8 cellular contexts compared by ENCODE assay signal in genomic region chr10:122460891-122461293, GRCh38. TPM values are rescaled to one million over a fixed set of nuclear protein-coding genes. Genes with fewer than 3 reads are reported as not detected.
DNase-seq lines count a peak whose midpoint lies in the region; ATAC-seq and TF ChIP-seq lines count a peak whose summit lies in the region.

No MANE protein-coding gene starts in this region.

- ATAC-seq in HG03108 (IDR thresholded peaks at IDR 0.05; ENCODE audit: unreplicated experiment) (no peak), GM21360 (IDR thresholded peaks at IDR 0.05; ENCODE audit: unreplicated experiment) (no peak)

- intact Hi-C loops in breast epithelium (cut with DNase I; ENCODE audit: low total_unique reads): no loop called here

- no peaks in the 10 kb centered on the region for H3K9me3 Mint-ChIP-seq in HFFc6

- H3K36me3 ChIP-seq in breast epithelium: no peaks in the 10 kb centered on the region
- peaks cover 0 to 2% (median 0%) of the 10 kb centered on the region in 3 donors for H3K36me3 ChIP-seq in skeletal muscle tissue (ENCODE audit: control insufficient read depth in 3 of 3, insufficient read depth in 3 of 3, low read length in 3 of 3)

- H3K27ac ChIP-seq in breast epithelium (peak overlapping the region; percentile 68 to 76), skeletal muscle tissue (ENCODE audit: low read depth, low read length) (no peak overlapping the region)

- in situ Hi-C loops in GM13976 (cut with MboI; ENCODE audit: low sequenced_read_pairs, unreplicated experiment): no loop called here

- no peak overlapping the region for H3K27ac Mint-ChIP-seq in HFFc6

- DNase-seq in HFFc6: no peak
- no peak for DNase-seq in breast epithelium (ENCODE audit: low spot score in 2 of 2)
- peak; percentile 26 for DNase-seq in iPS-NIHi11 (ENCODE audit: low spot score)
- no peak for DNase-seq in stimulated activated CD4-positive, alpha-beta T cell treated with anti-CD3 and anti-CD28 coated beads, Interleukin-2, amount 100 ng/mL, for 48 hours
- no peak for DNase-seq in GM13976 (ENCODE audit: low spot score)

- H3K9ac ChIP-seq in skeletal muscle tissue (ENCODE audit: low read depth in 1 of 3, low read length in 3 of 3): peak overlapping the region; percentile 43 to 77 (median 50)

- peak overlapping the region; percentile 56; the same call in 1 of the 2 replicates for H3K4me3 Mint-ChIP-seq in HFFc6

- H3K27me3 ChIP-seq in breast epithelium: no peaks in the 10 kb centered on the region
- H3K27me3 ChIP-seq in skeletal muscle tissue (ENCODE audit: control insufficient read depth in 3 of 3, insufficient read depth in 3 of 3, low read length in 3 of 3): peaks cover 4 to 8% (median 5%) of the 10 kb centered on the region in 3 donors

- H3K9me3 ChIP-seq in breast epithelium (no peaks in the 10 kb centered on the region), skeletal muscle tissue (ENCODE audit: control insufficient read depth in 3 of 3, low read length in 3 of 3) (no peaks in the 10 kb centered on the region)

- TF ChIP-seq CTCF in HFFc6 (IDR thresholded peaks at IDR 0.05) (no peak), breast epithelium (IDR thresholded peaks at IDR 0.05) (no peak), GM13976 (IDR thresholded peaks at IDR 0.05; ENCODE audit: borderline replicate concordance, control extremely low read depth, extremely low read depth, insufficient read depth, missing control alignments) (no peak)

- no peak for TF ChIP-seq POLR2A in breast epithelium (IDR thresholded peaks at IDR 0.05)

- peaks cover 4 to 6% of the 10 kb centered on the region in 2 donors for H3K4me1 ChIP-seq in breast epithelium
- H3K4me1 ChIP-seq in skeletal muscle tissue (ENCODE audit: control insufficient read depth in 3 of 3, insufficient read depth in 3 of 3, low read length in 3 of 3): peaks cover 32 to 44% (median 41%) of the 10 kb centered on the region in 3 donors

- peaks cover 18% of the 10 kb centered on the region for H3K4me1 Mint-ChIP-seq in HFFc6 (ENCODE audit: low read depth)

- peaks cover 7% of the 10 kb centered on the region; the same call in 1 of the 2 replicates for H3K36me3 Mint-ChIP-seq in HFFc6 (ENCODE audit: low read depth)

- peaks cover 37% of the 10 kb centered on the region for H3K27me3 Mint-ChIP-seq in HFFc6 (ENCODE audit: insufficient read depth)

- H3K4me3 ChIP-seq in breast epithelium (peak overlapping the region; percentile 72 to 91 (median 81)), skeletal muscle tissue (ENCODE audit: low read length in 3 of 3) (peak overlapping the region; percentile 38 to 82 (median 67))

RNA-seq across cellular contexts. Expression of gene HTRA1, which starts 0.5 kb away (rescaled TPM):
- total RNA-seq in HFFc6 (2021; fragmentation: NEBNext Ultra II Directional; extraction: Animal tissue kit (Norgen Biotek cat#: 25700)): 10 to 100 TPM; 55.0 to 67.2 (median 61.9) TPM
- total RNA-seq in breast epithelium: 100 to 1,000 TPM; 116 to 347 (median 152) TPM
- total RNA-seq in skeletal muscle tissue: 69.9 TPM

RNA-seq across cellular contexts. Expression of gene ARMS2, which starts 6.4 kb away (rescaled TPM):
- not detected for total RNA-seq in HFFc6 (2021; fragmentation: NEBNext Ultra II Directional; extraction: Animal tissue kit (Norgen Biotek cat#: 25700))
- total RNA-seq in breast epithelium (not detected), skeletal muscle tissue (not detected)
